Comparison of ENCODE assay signal across 21 cellular contexts in genomic region chr15:90674476-90674875, GRCh38.
"Had no signal": no experiment of that assay in that cellular context is flagged by ENCODE, and none has a peak within 500 bp of the region (broad histone marks: within the 10 kb centered on the region; RNA-seq: fewer than 3 reads in every experiment).

No MANE protein-coding gene starts in this region.

- H3K9me3 Mint-ChIP-seq: immature natural killer cell; naive B cell; stimulated activated naive CD8-positive, alpha-beta T cell treated with anti-CD3 and anti-CD28 coated beads, Interleukin-15, Interleukin-2, amounts not matched to agents 100 ng/mL and 50 ng/mL, for 24 hours; type B pancreatic cell had no signal

- H3K27ac ChIP-seq: psoas muscle, WERI-Rb-1 had no signal

- H3K4me3 ChIP-seq: mucosa of descending colon, psoas muscle had no signal

- H3K36me3 ChIP-seq: WERI-Rb-1 had no signal

- H3K27me3 Mint-ChIP-seq: activated naive CD8-positive, alpha-beta T cell treated with anti-CD3 and anti-CD28 coated beads, Interleukin-2, amount 50 U/mL, for 24 hours; type B pancreatic cell had no signal

- H3K27ac Mint-ChIP-seq: activated naive CD8-positive, alpha-beta T cell treated with anti-CD3 and anti-CD28 coated beads, Interleukin-2, amount 50 U/mL, for 24 hours; immature natural killer cell; memory B cell; stimulated activated naive CD8-positive, alpha-beta T cell treated with anti-CD3 and anti-CD28 coated beads, Interleukin-15, Interleukin-2, amounts not matched to agents 100 ng/mL and 50 ng/mL, for 24 hours; type B pancreatic cell had no signal

- FAIRE-seq: bronchial epithelial cell, small intestine had no signal

- ATAC-seq: activated naive CD8-positive, alpha-beta T cell treated with anti-CD3 and anti-CD28 coated beads, Interleukin-2, amount 50 U/mL, for 24 hours; mucosa of descending colon; psoas muscle; right cardiac atrium had no signal

- H3K4me3 Mint-ChIP-seq: activated naive CD8-positive, alpha-beta T cell treated with anti-CD3 and anti-CD28 coated beads, Interleukin-2, amount 50 U/mL, for 24 hours; immature natural killer cell; memory B cell; naive B cell; stimulated activated naive CD8-positive, alpha-beta T cell treated with anti-CD3 and anti-CD28 coated beads, Interleukin-15, Interleukin-2, amounts not matched to agents 100 ng/mL and 50 ng/mL, for 24 hours; type B pancreatic cell had no signal

- H3K4me1 ChIP-seq: psoas muscle had no signal

- H3K9me3 ChIP-seq: mucosa of descending colon, psoas muscle had no signal

- DNase-seq: activated CD4-positive, alpha-beta T cell treated with anti-CD3 and anti-CD28 coated beads for 1 hour; activated CD4-positive, alpha-beta T cell treated with anti-CD3 and anti-CD28 coated beads, Interleukin-2, amount 50 U/mL, for 48 hours; activated naive CD4-positive, alpha-beta T cell treated with Interleukin-2 at 50 U/mL for 16 hours; activated naive CD8-positive, alpha-beta T cell treated with anti-CD3 and anti-CD28 coated beads, Interleukin-2, amount 50 U/mL, for 24 hours; activated T-cell treated with anti-CD3 and anti-CD28 coated beads for 4 hours; aorta; effector CD4-positive, alpha-beta T cell; immature natural killer cell; mucosa of descending colon; naive B cell; psoas muscle; right cardiac atrium; small intestine; stimulated activated CD4-positive, alpha-beta T cell treated with anti-CD3 and anti-CD28 coated beads, Interleukin-15, amount 100 ng/mL, for 24 hours; stimulated activated CD4-positive, alpha-beta T cell treated with anti-CD3 and anti-CD28 coated beads, Interleukin-2, amount 100 ng/mL, for 48 hours; T-helper 2 cell; WERI-Rb-1 had no signal

- H3K36me3 Mint-ChIP-seq: memory B cell, naive B cell, type B pancreatic cell had no signal
